8 cellular contexts compared by ENCODE assay signal in the genomic region with DNA sequence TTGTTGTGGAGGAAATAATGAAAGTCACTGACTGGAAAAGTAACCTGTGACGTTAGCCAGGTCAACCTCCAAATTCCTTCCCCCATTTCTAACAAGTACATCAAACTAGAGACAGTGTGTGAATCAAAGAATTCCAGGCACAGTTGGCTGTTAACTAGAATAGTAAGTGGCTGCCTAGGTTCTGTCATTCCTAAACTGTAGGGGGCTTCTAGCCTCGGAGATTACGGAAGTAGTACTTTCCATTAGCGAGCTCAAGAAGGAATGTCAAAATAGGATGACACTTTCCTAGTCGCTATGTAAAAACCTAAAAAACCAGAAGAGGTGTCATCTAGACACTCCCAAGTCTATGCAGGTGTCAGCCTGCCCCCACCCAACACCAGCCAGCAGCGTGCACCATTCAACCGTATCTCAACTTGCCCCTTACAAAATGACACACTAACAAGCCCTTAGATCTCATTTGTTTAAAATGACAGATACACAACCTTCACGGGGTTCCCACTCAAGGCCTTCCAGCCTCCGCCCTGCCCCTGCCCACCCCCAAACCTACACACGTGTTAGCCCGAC. TPM values are rescaled to one million over a fixed set of nuclear protein-coding genes. Genes with fewer than 3 reads are reported as not detected.
DNase-seq lines count a peak whose midpoint lies in the region; ATAC-seq and TF ChIP-seq lines count a peak whose summit lies in the region.

No MANE protein-coding gene starts in this region.

- TF ChIP-seq EP300 in sigmoid colon (IDR thresholded peaks at IDR 0.05), result no peak

- H3K56ac ChIP-seq in IMR-90 (ENCODE audit: extremely low read depth, insufficient read depth, low read length), result peak overlapping the region; percentile 87

- peak overlapping the region; percentile 94 for H3K27ac ChIP-seq in 22Rv1
- peak overlapping the region; percentile 98 for H3K27ac ChIP-seq in IMR-90 (ENCODE audit: insufficient read depth, low read length)
- peak overlapping the region; percentile 96 to 100 (median 100) for H3K27ac ChIP-seq in sigmoid colon

- TF ChIP-seq RAD21 in IMR-90 (IDR thresholded peaks at IDR 0.05; ENCODE audit: low read length), result 0 out of 2 replicates have a peak, but pooled peaks have one; percentile 12

- H3K9me1 ChIP-seq in IMR-90 (ENCODE audit: insufficient read depth, low read length), result no peaks in the 10 kb centered on the region

- DNase-seq in GM04504 (ENCODE audit: low read depth), result peak; percentile 5
- peak; percentile 35 for DNase-seq in IMR-90
- DNase-seq in activated CD4-positive, alpha-beta memory T cell treated with anti-CD3 and anti-CD28 coated beads, Interleukin-2, amount 10 ng/mL, durations not matched to agents 7 days and 5 days, result no peak
- no peak for DNase-seq in glutamatergic neuron
- no peak for DNase-seq in sigmoid colon

- peak overlapping the region; percentile 96 for H3K9ac ChIP-seq in IMR-90 (ENCODE audit: low read depth, low read length)

- H3K36me3 Mint-ChIP-seq in activated CD4-positive, alpha-beta memory T cell treated with anti-CD3 and anti-CD28 coated beads, Interleukin-2, amount 10 ng/mL, durations not matched to agents 7 days and 5 days (ENCODE audit: low read depth), result peaks cover 18% of the 10 kb centered on the region
- H3K36me3 Mint-ChIP-seq in glutamatergic neuron (ENCODE audit: unreplicated experiment), result no peaks in the 10 kb centered on the region

- no peaks in the 10 kb centered on the region for H3K9me3 Mint-ChIP-seq in activated CD4-positive, alpha-beta memory T cell treated with anti-CD3 and anti-CD28 coated beads, Interleukin-2, amount 10 ng/mL, durations not matched to agents 7 days and 5 days
- peaks cover 5% of the 10 kb centered on the region for H3K9me3 Mint-ChIP-seq in glutamatergic neuron (ENCODE audit: unreplicated experiment)

- peak overlapping the region; percentile 92 to 99 for H4K8ac ChIP-seq in IMR-90 (ENCODE audit: low read depth in 2 of 2, low read length in 2 of 2)

- peak; percentile 21 for TF ChIP-seq CTCF in 22Rv1 (IDR thresholded peaks at IDR 0.05)
- TF ChIP-seq CTCF in IMR-90 (conservative IDR thresholded peaks at IDR 0.05; ENCODE audit: low read depth, low read length), result 0 out of 2 replicates have a peak, but pooled peaks have one; percentile 22
- TF ChIP-seq CTCF in glutamatergic neuron (IDR thresholded peaks at IDR 0.05; ENCODE audit: partially characterized antibody, unreplicated experiment), result no peak
- TF ChIP-seq CTCF in sigmoid colon (IDR thresholded peaks at IDR 0.05), result no peak

- H2BK15ac ChIP-seq in IMR-90 (ENCODE audit: low read depth, low read length), result peak overlapping the region; percentile 53; the same call in 2 of the 3 replicates

- CTCF ChIA-PET in IMR-90 (lab: Yijun Ruan, JAX), result no interaction called here
- CTCF ChIA-PET in activated CD4-positive, alpha-beta memory T cell treated with anti-CD3 and anti-CD28 coated beads, Interleukin-2, amount 10 ng/mL, durations not matched to agents 7 days and 5 days (lab: Charles Lee), result interaction anchor here (1.0 to 1.9 kb wide), 3 partner anchors 69 to 211 kb away, joined by 4 to 7 read pairs (median 6); no protein-coding TSS in a partner anchor

- peak overlapping the region; percentile 92 for H3K14ac ChIP-seq in IMR-90 (replicated peaks; ENCODE audit: low read depth, low read length)

- H2BK120ac ChIP-seq in IMR-90 (ENCODE audit: low read depth, low read length), result peak overlapping the region; percentile 50; the same call in 1 of the 2 replicates

- dilution Hi-C loops in IMR-90 (cut with HindIII; ENCODE audit: low sequenced_read_pairs, unreplicated experiment), result no loop called here

- in situ Hi-C loops in IMR-90 (cut with MboI; ENCODE audit: low sequenced_read_pairs), result no loop called here

- POLR2A ChIA-PET in IMR-90 (lab: Charles Lee; ENCODE audit: unreplicated experiment), result no interaction called here
- POLR2A ChIA-PET in activated CD4-positive, alpha-beta memory T cell treated with anti-CD3 and anti-CD28 coated beads, Interleukin-2, amount 10 ng/mL, durations not matched to agents 7 days and 5 days (lab: Charles Lee), result interaction anchor here (1.0 to 2.7 kb wide), 6 partner anchors 11 to 218 kb away, joined by 4 to 33 read pairs (median 6); partner anchors contain the start of genes CHP1, DLL4, NUSAP1 and OIP5

- H3K4me3 Mint-ChIP-seq in activated CD4-positive, alpha-beta memory T cell treated with anti-CD3 and anti-CD28 coated beads, Interleukin-2, amount 10 ng/mL, durations not matched to agents 7 days and 5 days, result peak overlapping the region; percentile 89
- peak overlapping the region; percentile 95 for H3K4me3 Mint-ChIP-seq in glutamatergic neuron (ENCODE audit: unreplicated experiment)

- H3K18ac ChIP-seq in IMR-90 (ENCODE audit: low read depth, low read length), result peak overlapping the region; percentile 34

- H4K91ac ChIP-seq in IMR-90 (ENCODE audit: insufficient read depth, low read depth, low read length), result peak overlapping the region; percentile 76

- no peak for TF ChIP-seq POLR2A in IMR-90 (IDR thresholded peaks at IDR 0.05; ENCODE audit: low read depth, low read length)
- TF ChIP-seq POLR2A in sigmoid colon (IDR thresholded peaks at IDR 0.05), result no peak

- H3K4ac ChIP-seq in IMR-90 (ENCODE audit: low read depth, low read length), result peak overlapping the region; percentile 89

- peak overlapping the region; percentile 84 for H2AK5ac ChIP-seq in IMR-90 (ENCODE audit: low read depth, low read length)

- H3K36me3 ChIP-seq in IMR-90 (ENCODE audit: control insufficient read depth, insufficient read depth, low read length), result peaks cover 3% of the 10 kb centered on the region
- peaks cover 0 to 3% (median 0%) of the 10 kb centered on the region in 4 donors for H3K36me3 ChIP-seq in sigmoid colon

- H3K27ac Mint-ChIP-seq in activated CD4-positive, alpha-beta memory T cell treated with anti-CD3 and anti-CD28 coated beads, Interleukin-2, amount 10 ng/mL, durations not matched to agents 7 days and 5 days, result peak overlapping the region; percentile 95
- peak overlapping the region; percentile 93 for H3K27ac Mint-ChIP-seq in glutamatergic neuron (ENCODE audit: unreplicated experiment)

- H2AFZ ChIP-seq in IMR-90 (replicated peaks; ENCODE audit: low read length, poor library complexity), result peak overlapping the region; percentile 88

- 0 out of 2 replicates have a peak overlapping the region, but pooled peaks have one; percentile 14 for H2BK20ac ChIP-seq in IMR-90 (ENCODE audit: low read depth, low read length)

- H2BK5ac ChIP-seq in IMR-90 (ENCODE audit: low read depth, low read length, poor library complexity, severe bottlenecking), result peak overlapping the region; percentile 100

- H3K79me1 ChIP-seq in IMR-90 (ENCODE audit: low read depth in 1 of 2, low read length in 2 of 2), result peaks cover 5 to 48% of the 10 kb centered on the region in 2 experiments; a peak in 3 of 4 replicates

- H3K27me3 ChIP-seq in IMR-90 (ENCODE audit: control insufficient read depth, insufficient read depth, low read length) (no peaks in the 10 kb centered on the region), sigmoid colon (no peaks in the 10 kb centered on the region)

- peak overlapping the region; percentile 99 for H3K4me2 ChIP-seq in IMR-90 (ENCODE audit: low read depth, low read length)

- peak overlapping the region; percentile 97 for H3K23ac ChIP-seq in IMR-90 (ENCODE audit: low read depth, low read length)

- H2AK9ac ChIP-seq in IMR-90 (replicated peaks; ENCODE audit: low read depth, low read length, poor library complexity), result peak overlapping the region; percentile 97

- intact Hi-C loops in IMR-90 (cut with micrococcal nuclease) (loop anchor here (10.0 kb wide), 1 partner anchor 210 kb away; no protein-coding TSS in a partner anchor), sigmoid colon (cut with DNase I) (loop anchor here (2.0 to 10.0 kb wide), 3 partner anchors 170 to 218 kb away; partner anchors contain the start of genes NUSAP1 and OIP5)

- no peaks in the 10 kb centered on the region for H3K27me3 Mint-ChIP-seq in activated CD4-positive, alpha-beta memory T cell treated with anti-CD3 and anti-CD28 coated beads, Interleukin-2, amount 10 ng/mL, durations not matched to agents 7 days and 5 days
- H3K27me3 Mint-ChIP-seq in glutamatergic neuron (ENCODE audit: unreplicated experiment), result no peaks in the 10 kb centered on the region

- no TSS peak for BruUV-seq in IMR-90 (replicated peaks; lab: Mats Ljungman, UMichigan)

- 0% methylated on average over 6 of the region's 11 CpGs; no CpG with 5 or more reads in 1 of the 2 experiments for WGBS in IMR-90 (ENCODE audit: extremely low coverage in 2 of 2, insufficient read length in 1 of 2), 2 experiments
- WGBS in sigmoid colon, 2 donors, result 0 to 1% methylated on average over 11 of the region's 11 CpGs

- H3K9me3 ChIP-seq in IMR-90 (ENCODE audit: control insufficient read depth, insufficient read depth, low read length) (no peaks in the 10 kb centered on the region), sigmoid colon (no peaks in the 10 kb centered on the region)

- H4K5ac ChIP-seq in IMR-90 (ENCODE audit: low read depth, low read length), result peak overlapping the region; percentile 72

- H4K20me1 ChIP-seq in IMR-90 (ENCODE audit: insufficient read depth, low read length), result peaks cover 3% of the 10 kb centered on the region; the same call in 1 of the 2 replicates

- ATAC-seq in IMR-90 (ENCODE audit: low read depth) (no peak), GM21619 (IDR thresholded peaks at IDR 0.05; ENCODE audit: unreplicated experiment) (no peak), GM21528 (IDR thresholded peaks at IDR 0.05; ENCODE audit: low FRiP score, unreplicated experiment) (no peak)

- H3K4me1 Mint-ChIP-seq in activated CD4-positive, alpha-beta memory T cell treated with anti-CD3 and anti-CD28 coated beads, Interleukin-2, amount 10 ng/mL, durations not matched to agents 7 days and 5 days, result peaks cover 34% of the 10 kb centered on the region
- H3K4me1 Mint-ChIP-seq in glutamatergic neuron (ENCODE audit: low read depth, unreplicated experiment), result peaks cover 3% of the 10 kb centered on the region

- peak overlapping the region; percentile 75 for H3K4me3 ChIP-seq in IMR-90 (ENCODE audit: insufficient read depth, low read depth, low read length)
- peak overlapping the region; percentile 89 to 100 (median 96) for H3K4me3 ChIP-seq in sigmoid colon

- no peaks in the 10 kb centered on the region; the same call in 1 of the 2 replicates for H3K4me1 ChIP-seq in IMR-90 (ENCODE audit: control insufficient read depth, insufficient read depth, low read length)
- peaks cover 0 to 18% (median 8%) of the 10 kb centered on the region in 4 donors for H3K4me1 ChIP-seq in sigmoid colon

TF ChIP-seq in IMR-90, 13 proteins besides CTCF, POLR2A, EP300 and RAD21:
- TF ChIP-seq NFE2L2 (IDR thresholded peaks at IDR 0.05; ENCODE audit: low read depth, low read length) (no peak), SMC3 (IDR thresholded peaks at IDR 0.05; ENCODE audit: low read depth, low read length) (0 out of 2 replicates have a peak, but pooled peaks have one; percentile 3)
TF ChIP-seq in IMR-90: peak in this region for 1.

RNA-seq across cellular contexts. Expression of gene INO80, which starts 0.9 kb away (rescaled TPM):
- total RNA-seq in IMR-90 (2012; rRNA removed), result 13.3 and 15.6 TPM in 2 replicates
- 6.0 and 7.1 TPM in 2 replicates for polyA plus RNA-seq in IMR-90 (2012; rRNA removed)
- 4.4 and 8.6 TPM in 2 replicates for polyA plus RNA-seq in IMR-90 (2012; cell fraction: cytosol; rRNA removed)
- 12.3 and 15.1 TPM in 2 replicates for polyA plus RNA-seq in IMR-90 (2012; cell fraction: nucleus; rRNA removed; ENCODE audit: low replicate concordance)
- total RNA-seq in activated CD4-positive, alpha-beta memory T cell treated with anti-CD3 and anti-CD28 coated beads, Interleukin-2, amount 10 ng/mL, durations not matched to agents 7 days and 5 days, result 10 to 100 TPM; 21.8 to 22.1 TPM
- total RNA-seq in glutamatergic neuron (ENCODE audit: unreplicated experiment), result 20.4 TPM
- total RNA-seq in sigmoid colon, result 10 to 100 TPM; 17.1 to 36.6 (median 19.4) TPM
- 10 to 100 TPM in 1 of 3 donors, 1 to 10 TPM in 2; 7.2 to 17.9 (median 7.9) TPM for polyA plus RNA-seq in sigmoid colon

Comparison
In these comparisons a context has a peak if more than half of its experiments do, and no peak if none do; other contexts are left out.
1. CTCF ChIP-seq: peak in 22Rv1 (single experiment) and IMR-90 (single experiment); none in glutamatergic neuron (single experiment) and sigmoid colon (0 of 4).
2. DNase-seq: peak in GM04504 (single experiment) and IMR-90 (single experiment); none in activated CD4-positive, alpha-beta memory T cell treated with anti-CD3 and anti-CD28 coated beads, Interleukin-2, amount 10 ng/mL, durations not matched to agents 7 days and 5 days (single experiment), glutamatergic neuron (single experiment) and sigmoid colon (single experiment).
3. Peak in every context shown above with its lines, with median percentiles within 50 percentile points of each other: H3K27ac ChIP-seq.